18 cellular contexts compared by ENCODE assay signal in genomic region chr5:15902050-15902449, GRCh38.
DNase-seq lines count a peak whose midpoint lies in the region; ATAC-seq, FAIRE-seq and TF ChIP-seq lines count a peak whose summit lies in the region.
"Had no signal": no experiment of that assay in that cellular context is flagged by ENCODE, and none has a peak within 500 bp of the region (broad histone marks: within the 10 kb centered on the region; RNA-seq: fewer than 3 reads in every experiment).

No MANE protein-coding gene starts in this region.

- POLR2A ChIA-PET in HepG2 (lab: Yijun Ruan, JAX), result no interaction called here

- TF ChIP-seq CTCF in right lobe of liver (IDR thresholded peaks at IDR 0.05), result no peak
- TF ChIP-seq CTCF in HepG2 (CRISPR knock-in tag; IDR thresholded peaks at IDR 0.05), result no peak
- no peak for TF ChIP-seq CTCF in upper lobe of right lung (IDR thresholded peaks at IDR 0.05)
- TF ChIP-seq CTCF in kidney (IDR thresholded peaks at IDR 0.05; ENCODE audit: borderline replicate concordance, extremely low read depth, insufficient read depth), result no peak

- H3K27ac ChIP-seq in right lobe of liver, result no peak overlapping the region
- no peak overlapping the region for H3K27ac ChIP-seq in HepG2 (ENCODE audit: extremely low read length, insufficient read depth, low read length)
- H3K27ac ChIP-seq in upper lobe of right lung, result no peak overlapping the region
- H3K27ac ChIP-seq in kidney (ENCODE audit: low read depth in 2 of 2, low read length in 2 of 2), result no peak overlapping the region
- H3K27ac ChIP-seq: A549, SK-N-MC had no signal

- H3K9ac ChIP-seq in HepG2 (ENCODE audit: insufficient read depth, low read depth, low read length), result no peak overlapping the region
- no peak overlapping the region for H3K9ac ChIP-seq in kidney (ENCODE audit: low read length in 2 of 2)

- no TSS peak for BruUV-seq in HepG2 (replicated peaks; lab: Mats Ljungman, UMichigan)

- H3K79me2 ChIP-seq in HepG2 (ENCODE audit: insufficient read depth, low read length), result no peaks in the 10 kb centered on the region

- 42% methylated on average over 6 of the region's 6 CpGs for WGBS in right lobe of liver (ENCODE audit: insufficient coverage, low coverage, low lambda C conversion rate, missing lambda C conversion rate)
- WGBS in HepG2 (ENCODE audit: low lambda C conversion rate), result 3% methylated on average over 6 of the region's 6 CpGs

- no peak overlapping the region for H2AFZ ChIP-seq in HepG2 (ENCODE audit: low read length)

- no peak for TF ChIP-seq EP300 in HepG2 (IDR thresholded peaks at IDR 0.05; ENCODE audit: low read depth in 2 of 2, low read length in 2 of 2)
- no peak for TF ChIP-seq EP300 in HepG2 (CRISPR knock-in tag; IDR thresholded peaks at IDR 0.05; ENCODE audit: borderline replicate concordance)

- H3K36me3 ChIP-seq in right lobe of liver (no peaks in the 10 kb centered on the region), HepG2 (replicated peaks in 1 of 2; ENCODE audit: control insufficient read depth in 1 of 2, insufficient read depth in 2 of 2, low read length in 2 of 2) (no peaks in the 10 kb centered on the region), upper lobe of right lung (no peaks in the 10 kb centered on the region), kidney (ENCODE audit: control insufficient read depth in 1 of 2, insufficient read depth in 2 of 2, low read length in 2 of 2) (no peaks in the 10 kb centered on the region)
- H3K36me3 ChIP-seq: HAP-1 had no signal

- in situ Hi-C loops in HepG2 (cut with HindIII; ENCODE audit: extremely low pct_ligation_motif_present, low pct_unique_long_range_greater_than_20kb), result no loop called here

- intact Hi-C loops in right lobe of liver (cut with DNase I), result no loop called here
- intact Hi-C loops in HepG2 (cut with micrococcal nuclease; ENCODE audit: unreplicated experiment), result no loop called here
- intact Hi-C loops in upper lobe of right lung (cut with DNase I), result no loop called here
- intact Hi-C loops in kidney (cut with DNase I), result no loop called here

- peak; percentile 28 to 78 (median 41) for ATAC-seq in right lobe of liver
- no peak for ATAC-seq in HepG2
- ATAC-seq in upper lobe of right lung, result peak; percentile 56
- ATAC-seq: A549 had no signal

- TF ChIP-seq POLR2A in right lobe of liver (IDR thresholded peaks at IDR 0.05) (no peak), HepG2 (IDR thresholded peaks at IDR 0.05; ENCODE audit: insufficient read depth in 1 of 2, low read depth in 2 of 2, low read length in 2 of 2) (no peak)

- CTCF ChIA-PET in HepG2 (lab: Yijun Ruan, JAX; ENCODE audit: low intra/inter-chr PET ratio, low total read pairs), result no interaction called here

- H3K27me3 ChIP-seq in right lobe of liver (no peaks in the 10 kb centered on the region), HepG2 (ENCODE audit: control insufficient read depth in 1 of 2, insufficient read depth in 2 of 2, low read length in 2 of 2) (no peaks in the 10 kb centered on the region), upper lobe of right lung (no peaks in the 10 kb centered on the region)

- H4K20me1 ChIP-seq in HepG2 (ENCODE audit: insufficient read depth, low read length), result no peaks in the 10 kb centered on the region

- H3K4me1 ChIP-seq in right lobe of liver (no peaks in the 10 kb centered on the region), HepG2 (ENCODE audit: insufficient read depth, low read length) (no peaks in the 10 kb centered on the region), upper lobe of right lung (peaks cover 18% of the 10 kb centered on the region), kidney (ENCODE audit: control insufficient read depth in 1 of 2, insufficient read depth in 1 of 2, low read depth in 1 of 2, low read length in 2 of 2) (peaks cover 0 to 3% of the 10 kb centered on the region in 2 donors)
- H3K4me1 ChIP-seq: A549, HAP-1 had no signal

- no peak overlapping the region for H3K4me3 ChIP-seq in right lobe of liver
- H3K4me3 ChIP-seq in HepG2 (replicated peaks in 1 of 3; ENCODE audit: insufficient read depth in 1 of 3, low read depth in 2 of 3, low read length in 3 of 3), result no peak overlapping the region
- H3K4me3 ChIP-seq in upper lobe of right lung, result no peak overlapping the region
- no peak overlapping the region for H3K4me3 ChIP-seq in kidney (ENCODE audit: low read length in 2 of 2)
- H3K4me3 ChIP-seq: A549, HAP-1, SK-N-MC had no signal

- H3K9me3 ChIP-seq in right lobe of liver (no peaks in the 10 kb centered on the region), HepG2 (ENCODE audit: low read length) (no peaks in the 10 kb centered on the region), upper lobe of right lung (no peaks in the 10 kb centered on the region), kidney (ENCODE audit: control insufficient read depth in 1 of 2, low read length in 2 of 2) (no peaks in the 10 kb centered on the region)
- H3K9me3 ChIP-seq: A549, HAP-1 had no signal

- no peak for TF ChIP-seq RAD21 in HepG2 (CRISPR knock-in tag; IDR thresholded peaks at IDR 0.05)

- FAIRE-seq in HepG2 (lab: Jason Lieb, UNC) (no peak), kidney (lab: Jason Lieb, UNC) (no peak)
- FAIRE-seq: A549, RCC 7860 had no signal

- no peak overlapping the region for H3K4me2 ChIP-seq in HepG2 (ENCODE audit: low read depth, low read length)
- H3K4me2 ChIP-seq: A549 had no signal

- DNase-seq in right lobe of liver, result no peak
- no peak for DNase-seq in HepG2 (ENCODE audit: low spot score)
- peak; percentile 18 for DNase-seq in NCI-H2081 treated with DMSO at 0.1 percent for 48 hours (lab: John Stamatoyannopoulos, UW)
- peak; percentile 9 for DNase-seq in dermis blood vessel endothelial cell
- DNase-seq in upper lobe of right lung, result no peak
- no peak for DNase-seq in kidney
- no peak for DNase-seq in activated CD4-positive, alpha-beta T cell treated with anti-CD3 and anti-CD28 coated beads for 1 hour
- DNase-seq in NCI-H187 (lab: John Stamatoyannopoulos, UW), result no peak
- DNase-seq: COR-L47, KBM-7, NCI-H1417 treated with DMSO at 0.1 percent for 48 hours, NCI-H345, NCI-H82, Right ventricle myocardium superior had no signal

TF ChIP-seq in HepG2, 621 proteins besides CTCF, POLR2A, EP300 and RAD21 (continues in another document):
- TF ChIP-seq AHR (CRISPR knock-in tag; IDR thresholded peaks at IDR 0.05), result no peak
- TF ChIP-seq SMYD3 (CRISPR knock-in tag; IDR thresholded peaks at IDR 0.05), result no peak
- no peak for TF ChIP-seq ZNF367 (CRISPR knock-in tag; IDR thresholded peaks at IDR 0.05; ENCODE audit: borderline replicate concordance)
- no peak for TF ChIP-seq ZNF576 (CRISPR knock-in tag; IDR thresholded peaks at IDR 0.05)
- TF ChIP-seq TCF7L2 (IDR thresholded peaks at IDR 0.05; ENCODE audit: low read depth, low read length), result no peak
- TF ChIP-seq TEAD3 (CRISPR knock-in tag; optimal IDR thresholded peaks at IDR 0.05; ENCODE audit: borderline replicate concordance), result no peak
- no peak for TF ChIP-seq FOXP1 (IDR thresholded peaks at IDR 0.05)
- no peak for TF ChIP-seq FOXP1 (CRISPR knock-in tag; IDR thresholded peaks at IDR 0.05)
- TF ChIP-seq HDAC6 (IDR thresholded peaks at IDR 0.05; ENCODE audit: low read depth, low read length), result no peak
- TF ChIP-seq ZNF740 (CRISPR knock-in tag; IDR thresholded peaks at IDR 0.05), result no peak
- no peak for TF ChIP-seq BRCA1 (CRISPR knock-in tag; IDR thresholded peaks at IDR 0.05)
- TF ChIP-seq ZNF607 (CRISPR knock-in tag; IDR thresholded peaks at IDR 0.05; ENCODE audit: borderline replicate concordance), result no peak
- no peak for TF ChIP-seq ZFYVE20 (CRISPR knock-in tag; IDR thresholded peaks at IDR 0.05; ENCODE audit: borderline replicate concordance, low read depth)
- TF ChIP-seq ATF1 (CRISPR knock-in tag; IDR thresholded peaks at IDR 0.05), result no peak
- TF ChIP-seq SAFB2 (CRISPR knock-in tag; IDR thresholded peaks at IDR 0.05; ENCODE audit: borderline replicate concordance, low read depth), result no peak
- no peak for TF ChIP-seq ATF7-NPFF (CRISPR knock-in tag; IDR thresholded peaks at IDR 0.05; ENCODE audit: low read depth)
- TF ChIP-seq KLF15 (CRISPR knock-in tag; IDR thresholded peaks at IDR 0.05; ENCODE audit: borderline replicate concordance), result no peak
- no peak for TF ChIP-seq ZNF263 (CRISPR knock-in tag; IDR thresholded peaks at IDR 0.05)
- no peak for TF ChIP-seq SATB2 (CRISPR knock-in tag; IDR thresholded peaks at IDR 0.05)
- TF ChIP-seq ZNF687 (CRISPR knock-in tag; IDR thresholded peaks at IDR 0.05), result no peak

Comparison
In these comparisons a context has a peak if more than half of its experiments do, and no peak if none do; other contexts are left out.
1. DNase-seq: peak in NCI-H2081 treated with DMSO at 0.1 percent for 48 hours (single experiment) and dermis blood vessel endothelial cell (single experiment); none in right lobe of liver (0 of 3), HepG2 (single experiment), upper lobe of right lung (single experiment), kidney (single experiment), activated CD4-positive, alpha-beta T cell treated with anti-CD3 and anti-CD28 coated beads for 1 hour (single experiment) and NCI-H187 (0 of 2).